In genomic region chr16:27390157-27390556, GRCh38 we compare ENCODE assay signal across 20 cellular contexts. TPM values are rescaled to one million over a fixed set of nuclear protein-coding genes. Genes with fewer than 3 reads are reported as not detected.
"Had no signal": no experiment of that assay in that cellular context is flagged by ENCODE, and none has a peak within 500 bp of the region (broad histone marks: within the 10 kb centered on the region; RNA-seq: fewer than 3 reads in every experiment).

No MANE protein-coding gene starts in this region.

- ATAC-seq: activated CD4-positive, CD25-positive, alpha-beta regulatory T cell treated with anti-CD3 and anti-CD28 coated beads, Interleukin-2, amount 50 U/mL, for 24 hours; activated CD8-positive, alpha-beta memory T cell treated with anti-CD3 and anti-CD28 coated beads, Interleukin-2, amount 10 ng/mL, durations not matched to agents 7 days and 5 days; activated CD8-positive, alpha-beta T cell treated with anti-CD3 and anti-CD28 coated beads for 36 hours; gastrocnemius medialis; right cardiac atrium; stimulated activated naive CD8-positive, alpha-beta T cell treated with anti-CD3 and anti-CD28 coated beads, Interleukin-15, Interleukin-2, amounts not matched to agents 100 U/mL and 50 U/mL, for 24 hours had no signal

- DNase-seq: activated CD4-positive, alpha-beta T cell treated with anti-CD3 and anti-CD28 coated beads, Interleukin-2, amount 10 ng/mL, durations not matched to agents 24 days and 14 days; activated CD8-positive, alpha-beta T cell treated with anti-CD3 and anti-CD28 coated beads for 36 hours; activated effector memory CD4-positive, alpha-beta T cell treated with anti-CD3 and anti-CD28 coated beads, Interleukin-2, amount 50 U/mL, for 16 hours; activated naive CD4-positive, alpha-beta T cell treated with anti-CD3 and anti-CD28 coated beads, Interleukin-2, amount 10 ng/mL, durations not matched to agents 7 days and 5 days; activated T-cell treated with anti-CD3 and anti-CD28 coated beads for 4 hours; amygdala; colonic mucosa; dorsolateral prefrontal cortex; esophagus squamous epithelium; gastrocnemius medialis; hypothalamus; right cardiac atrium; stimulated activated CD4-positive, alpha-beta T cell treated with anti-CD3 and anti-CD28 coated beads, Interleukin-4, amount 100 ng/mL, for 24 hours; stimulated activated naive CD8-positive, alpha-beta T cell treated with anti-CD3 and anti-CD28 coated beads, Interleukin-15, Interleukin-2, amounts not matched to agents 100 U/mL and 50 U/mL, for 24 hours; T1000 had no signal

- H3K27me3 Mint-ChIP-seq: activated CD4-positive, alpha-beta T cell treated with anti-CD3 and anti-CD28 coated beads, Interleukin-2, amount 10 ng/mL, durations not matched to agents 24 days and 14 days; activated CD8-positive, alpha-beta memory T cell treated with anti-CD3 and anti-CD28 coated beads, Interleukin-2, amount 10 ng/mL, durations not matched to agents 7 days and 5 days; activated CD8-positive, alpha-beta T cell treated with anti-CD3 and anti-CD28 coated beads for 36 hours had no signal

- H3K27ac Mint-ChIP-seq: activated CD4-positive, alpha-beta T cell treated with anti-CD3 and anti-CD28 coated beads, Interleukin-2, amount 10 ng/mL, durations not matched to agents 24 days and 14 days; activated CD8-positive, alpha-beta memory T cell treated with anti-CD3 and anti-CD28 coated beads, Interleukin-2, amount 10 ng/mL, durations not matched to agents 7 days and 5 days; activated CD8-positive, alpha-beta T cell treated with anti-CD3 and anti-CD28 coated beads for 36 hours; activated naive CD4-positive, alpha-beta T cell treated with anti-CD3 and anti-CD28 coated beads, Interleukin-2, amount 10 ng/mL, durations not matched to agents 7 days and 5 days; memory B cell; nephron had no signal

- H3K4me3 Mint-ChIP-seq: activated CD4-positive, alpha-beta T cell treated with anti-CD3 and anti-CD28 coated beads, Interleukin-2, amount 10 ng/mL, durations not matched to agents 24 days and 14 days; activated CD8-positive, alpha-beta memory T cell treated with anti-CD3 and anti-CD28 coated beads, Interleukin-2, amount 10 ng/mL, durations not matched to agents 7 days and 5 days; activated CD8-positive, alpha-beta T cell treated with anti-CD3 and anti-CD28 coated beads for 36 hours; activated naive CD4-positive, alpha-beta T cell treated with anti-CD3 and anti-CD28 coated beads, Interleukin-2, amount 10 ng/mL, durations not matched to agents 7 days and 5 days; memory B cell; nephron had no signal

- H3K4me1 Mint-ChIP-seq: memory B cell, nephron had no signal

RNA-seq across cellular contexts. Expression of gene IL21R, which starts 11.8 kb away (rescaled TPM):
- total RNA-seq: bronchial epithelial cell had no signal
